Comparison of ENCODE assay signal across 12 cellular contexts in genomic region chrX:137567474-137568232, GRCh38. TPM values are rescaled to one million over a fixed set of nuclear protein-coding genes. Genes with fewer than 3 reads are reported as not detected.
DNase-seq lines count a peak whose midpoint lies in the region; FAIRE-seq and TF ChIP-seq lines count a peak whose summit lies in the region.
"Had no signal": no experiment of that assay in that cellular context is flagged by ENCODE, and none has a peak within 500 bp of the region (broad histone marks: within the 10 kb centered on the region; RNA-seq: fewer than 3 reads in every experiment).

No MANE protein-coding gene starts in this region.

- H3K36me3 ChIP-seq in neuron (ENCODE audit: insufficient read depth, low read length) (no peaks in the 10 kb centered on the region), uterus (no peaks in the 10 kb centered on the region)

- TF ChIP-seq POLR2A in uterus (IDR thresholded peaks at IDR 0.05) = no peak

- no peak for FAIRE-seq in RCC 7860 (lab: Jason Lieb, UNC)
- FAIRE-seq: A549 had no signal

- H3K4me1 ChIP-seq in neuron (ENCODE audit: insufficient read depth, low read length) (peaks cover 2% of the 10 kb centered on the region), uterus (no peaks in the 10 kb centered on the region)
- H3K4me1 ChIP-seq: A549 had no signal

- H2AFZ ChIP-seq in neuron (ENCODE audit: low read depth, low read length) = no peak overlapping the region

- H3K9me3 ChIP-seq in neuron (ENCODE audit: low read length) (no peaks in the 10 kb centered on the region), uterus (no peaks in the 10 kb centered on the region)
- H3K9me3 ChIP-seq: A549 had no signal

- DNase-seq in NCI-H748 (lab: John Stamatoyannopoulos, UW; ENCODE audit: unreplicated experiment) (peak; percentile 40), NCI-H748 treated with DMSO at 0.1 percent for 48 hours (lab: John Stamatoyannopoulos, UW) (no peak), NCI-H146 (lab: John Stamatoyannopoulos, UW) (peak; percentile 63), ecto neural progenitor cell (ENCODE audit: low spot score) (peak; percentile 49), uterus (no peak), RCC 7860 (ENCODE audit: low spot score) (no peak)
- DNase-seq in activated effector memory CD4-positive, alpha-beta T cell treated with anti-CD3 and anti-CD28 coated beads, Interleukin-2, amount 50 U/mL, for 16 hours = no peak
- DNase-seq: KG1, NCI-H510A, SW 1271 had no signal

- no peak for TF ChIP-seq CTCF in uterus (IDR thresholded peaks at IDR 0.05)

- H3K27me3 ChIP-seq in neuron (ENCODE audit: insufficient read depth, low read length) = peaks cover 19% of the 10 kb centered on the region
- peaks cover 4 to 80% of the 10 kb centered on the region in 2 donors for H3K27me3 ChIP-seq in uterus

- no peak overlapping the region for H3K27ac ChIP-seq in uterus
- H3K27ac ChIP-seq: A549 had no signal

- intact Hi-C loops in uterus (cut with DNase I; ENCODE audit: low total_unique reads) = no loop called here

- H3K4me3 ChIP-seq in neuron (ENCODE audit: low read length) (peak overlapping the region; percentile 45), uterus (no peak overlapping the region)
- H3K4me3 ChIP-seq: A549 had no signal

RNA-seq across cellular contexts. Expression of gene ZIC3, which starts 1.7 kb away (rescaled TPM):
- total RNA-seq in uterus = not detected

Comparison
In these comparisons a context has a peak if more than half of its experiments do, and no peak if none do; other contexts are left out.
1. DNase-seq: peak in NCI-H748 (single experiment), NCI-H146 (single experiment) and ecto neural progenitor cell (single experiment); none in NCI-H748 treated with DMSO at 0.1 percent for 48 hours (single experiment), uterus (0 of 2), activated effector memory CD4-positive, alpha-beta T cell treated with anti-CD3 and anti-CD28 coated beads, Interleukin-2, amount 50 U/mL, for 16 hours (single experiment) and RCC 7860 (single experiment).